In genomic region chr18:51603551-51603950, GRCh38 we compare ENCODE assay signal across 19 cellular contexts.
DNase-seq lines count a peak whose midpoint lies in the region; ATAC-seq and TF ChIP-seq lines count a peak whose summit lies in the region.
"Had no signal": no experiment of that assay in that cellular context is flagged by ENCODE, and none has a peak within 500 bp of the region (broad histone marks: within the 10 kb centered on the region; RNA-seq: fewer than 3 reads in every experiment).

No MANE protein-coding gene starts in this region.

- no peaks in the 10 kb centered on the region for H3K36me3 ChIP-seq in WERI-Rb-1

- H3K9me3 ChIP-seq in WERI-Rb-1 (ENCODE audit: severe bottlenecking), result no peaks in the 10 kb centered on the region

- no peak for TF ChIP-seq CTCF in WERI-Rb-1 (IDR thresholded peaks at IDR 0.05; ENCODE audit: low read depth, low read length)

- no peaks in the 10 kb centered on the region for H3K27me3 ChIP-seq in WERI-Rb-1 (ENCODE audit: insufficient read depth, low read depth, severe bottlenecking)

- no peak overlapping the region for H3K4me3 ChIP-seq in WERI-Rb-1 (ENCODE audit: low read depth, low read length)

- peak overlapping the region; percentile 24 for H3K27ac ChIP-seq in WERI-Rb-1

- ATAC-seq in HG03520 (IDR thresholded peaks at IDR 0.05; ENCODE audit: unreplicated experiment) (no peak), HG02870 (IDR thresholded peaks at IDR 0.05; ENCODE audit: unreplicated experiment) (no peak)
- ATAC-seq: SK-N-SH treated with all-trans-retinoic acid at 6 μM for 48 hours had no signal

- DNase-seq in NCI-H748 (lab: John Stamatoyannopoulos, UW; ENCODE audit: unreplicated experiment), result peak; percentile 70
- no peak for DNase-seq in NCI-H748 treated with DMSO at 0.1 percent for 48 hours (lab: John Stamatoyannopoulos, UW)
- DNase-seq in NCI-H524 (lab: John Stamatoyannopoulos, UW), result peak; percentile 70 to 86
- peak; percentile 43 for DNase-seq in WERI-Rb-1
- DNase-seq in NCI-H1694 (lab: John Stamatoyannopoulos, UW), result no peak
- DNase-seq in NCI-H2029 treated with DMSO at 0.1 percent for 48 hours (lab: John Stamatoyannopoulos, UW), result no peak
- DNase-seq: 8988T, DMS153, GF-D8, HCEC 1CT, IMR-90, Karpas-422, NCI-H2029, NCI-H510A, OCI-M1, SHP77 treated with DMSO at 0.1 percent for 48 hours had no signal

Comparison
In these comparisons a context has a peak if more than half of its experiments do, and no peak if none do; other contexts are left out.
1. DNase-seq: peak in NCI-H748 (single experiment), NCI-H524 (2 of 2) and WERI-Rb-1 (single experiment); none in NCI-H748 treated with DMSO at 0.1 percent for 48 hours (single experiment), NCI-H1694 (single experiment) and NCI-H2029 treated with DMSO at 0.1 percent for 48 hours (single experiment).